In the genomic region with DNA sequence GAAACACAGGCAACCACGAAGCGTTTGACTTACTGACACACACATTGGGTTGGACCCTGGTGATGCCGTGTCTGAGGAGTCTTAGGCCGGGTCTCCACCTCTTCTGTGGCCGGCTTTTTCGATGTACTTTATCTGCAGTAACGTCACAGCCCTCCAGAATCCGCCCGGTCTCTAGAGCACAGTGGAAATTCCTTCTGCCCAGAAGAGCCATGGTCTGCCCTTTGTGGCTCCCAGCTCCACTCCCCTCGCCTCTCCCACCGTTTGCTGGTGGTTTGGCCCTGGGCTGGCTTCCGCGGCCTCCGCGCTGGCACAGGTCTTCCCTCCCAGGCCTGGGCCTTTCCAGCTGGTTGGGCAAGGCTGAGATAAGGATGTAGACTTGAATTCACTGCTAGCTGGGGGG, we compare ENCODE assay signal across 11 cellular contexts. TPM values are rescaled to one million over a fixed set of nuclear protein-coding genes. Genes with fewer than 3 reads are reported as not detected.
DNase-seq lines count a peak whose midpoint lies in the region; TF ChIP-seq lines count a peak whose summit lies in the region.
"Had no signal": no experiment of that assay in that cellular context is flagged by ENCODE, and none has a peak within 500 bp of the region (broad histone marks: within the 10 kb centered on the region; RNA-seq: fewer than 3 reads in every experiment).

No MANE protein-coding gene starts in this region.

- H3K27me3 Mint-ChIP-seq in CD14-positive monocyte (ENCODE audit: low read depth in 3 of 3): peaks cover 0 to 1% (median 0%) of the 10 kb centered on the region in 3 donors
- no peaks in the 10 kb centered on the region for H3K27me3 Mint-ChIP-seq in T-helper 2 cell treated with Interferon-gamma antibody and Interleukin-4, amounts not matched to agents 5 μg/mL and 100 μg/mL, for 36 hours (ENCODE audit: low read depth)

- intact Hi-C loops in CD14-positive monocyte (cut with micrococcal nuclease): loop anchor here (5.0 kb wide), 2 partner anchors 42 to 362 kb away; a partner anchor contains a TSS

- H3K27ac Mint-ChIP-seq in CD14-positive monocyte: peak overlapping the region in 6 of 7 donors; percentile 6 to 80 (median 60)
- H3K27ac Mint-ChIP-seq in T-helper 2 cell treated with Interferon-gamma antibody and Interleukin-4, amounts not matched to agents 5 μg/mL and 100 μg/mL, for 36 hours: no peak overlapping the region

- H3K4me3 Mint-ChIP-seq in CD14-positive monocyte: no peak overlapping the region
- H3K4me3 Mint-ChIP-seq in T-helper 2 cell treated with Interferon-gamma antibody and Interleukin-4, amounts not matched to agents 5 μg/mL and 100 μg/mL, for 36 hours: no peak overlapping the region

- DNase-seq in CD14-positive monocyte (ENCODE audit: low spot score): no peak
- DNase-seq in MV-4-11 (lab: John Stamatoyannopoulos, UW): peak; percentile 22
- DNase-seq in erythroblast (lab: John Stamatoyannopoulos, UW): peak; percentile 61 to 76
- peak; percentile 24 for DNase-seq in non-pigmented ciliary epithelial cell (ENCODE audit: low read depth)
- no peak for DNase-seq in NCI-H2107 treated with DMSO at 0.1 percent for 48 hours (lab: John Stamatoyannopoulos, UW; ENCODE audit: unreplicated experiment)
- DNase-seq in T-helper 2 cell treated with Interferon-gamma antibody and Interleukin-4, amounts not matched to agents 5 μg/mL and 100 μg/mL, for 36 hours (ENCODE audit: low spot score): no peak
- no peak for DNase-seq in T-helper 2 cell
- no peak for DNase-seq in NCI-H2227 treated with DMSO at 0.1 percent for 48 hours (lab: John Stamatoyannopoulos, UW)
- DNase-seq: C1 segment of cervical spinal cord, NCI-H1417 treated with DMSO at 0.1 percent for 48 hours, occipital lobe had no signal

- H3K4me1 Mint-ChIP-seq in CD14-positive monocyte: peaks cover 41% of the 10 kb centered on the region
- peaks cover 18% of the 10 kb centered on the region for H3K4me1 Mint-ChIP-seq in T-helper 2 cell treated with Interferon-gamma antibody and Interleukin-4, amounts not matched to agents 5 μg/mL and 100 μg/mL, for 36 hours (ENCODE audit: low read depth)

- no peak for TF ChIP-seq CTCF in CD14-positive monocyte (IDR thresholded peaks at IDR 0.05)

- TF ChIP-seq POLR2A in erythroblast (IDR thresholded peaks at IDR 0.05; ENCODE audit: low read length): no peak

- peaks cover 0 to 2% (median 0%) of the 10 kb centered on the region in 7 donors for H3K9me3 Mint-ChIP-seq in CD14-positive monocyte
- no peaks in the 10 kb centered on the region for H3K9me3 Mint-ChIP-seq in T-helper 2 cell treated with Interferon-gamma antibody and Interleukin-4, amounts not matched to agents 5 μg/mL and 100 μg/mL, for 36 hours

- peaks cover 42 to 51% of the 10 kb centered on the region in 2 donors for H3K36me3 Mint-ChIP-seq in CD14-positive monocyte
- peaks cover 17% of the 10 kb centered on the region for H3K36me3 Mint-ChIP-seq in T-helper 2 cell treated with Interferon-gamma antibody and Interleukin-4, amounts not matched to agents 5 μg/mL and 100 μg/mL, for 36 hours (ENCODE audit: low read depth)

RNA-seq across cellular contexts. Expression of a gene that starts 4.3 kb away (rescaled TPM):
- 10 to 100 TPM; 34.3 to 37.7 TPM for polyA plus RNA-seq in CD14-positive monocyte

RNA-seq across cellular contexts. Expression of a gene that starts 45.1 kb away (rescaled TPM):
- 10 to 100 TPM; 21.3 to 42.1 TPM for polyA plus RNA-seq in CD14-positive monocyte

RNA-seq across cellular contexts. Expression of a gene that starts 53.0 kb away (rescaled TPM):
- 1 to 10 TPM; 2.6 to 4.8 TPM for polyA plus RNA-seq in CD14-positive monocyte

Comparison
In these comparisons a context has a peak if more than half of its experiments do, and no peak if none do; other contexts are left out.
1. DNase-seq: peak in MV-4-11 (single experiment), erythroblast (2 of 2) and non-pigmented ciliary epithelial cell (single experiment); none in CD14-positive monocyte (single experiment), NCI-H2107 treated with DMSO at 0.1 percent for 48 hours (single experiment), T-helper 2 cell treated with Interferon-gamma antibody and Interleukin-4, amounts not matched to agents 5 μg/mL and 100 μg/mL, for 36 hours (single experiment), T-helper 2 cell (0 of 5) and NCI-H2227 treated with DMSO at 0.1 percent for 48 hours (single experiment).